Comparison of ENCODE assay signal across 14 cellular contexts in genomic region chr16:58451945-58452401, GRCh38. TPM values are rescaled to one million over a fixed set of nuclear protein-coding genes. Genes with fewer than 3 reads are reported as not detected.
DNase-seq lines count a peak whose midpoint lies in the region; ATAC-seq and TF ChIP-seq lines count a peak whose summit lies in the region.
"Had no signal": no experiment of that assay in that cellular context is flagged by ENCODE, and none has a peak within 500 bp of the region (broad histone marks: within the 10 kb centered on the region; RNA-seq: fewer than 3 reads in every experiment).

No MANE protein-coding gene starts in this region.

- peak overlapping the region in 7 of 10 donors; percentile 42 to 83 (median 71) for H3K27ac ChIP-seq in heart right ventricle
- H3K27ac ChIP-seq in CD8-positive, alpha-beta T cell (ENCODE audit: low read depth, low read length), result no peak overlapping the region
- H3K27ac ChIP-seq: WERI-Rb-1 had no signal

- H3K4me1 Mint-ChIP-seq in CD8-positive, alpha-beta T cell (ENCODE audit: low read depth), result no peaks in the 10 kb centered on the region
- H3K4me1 Mint-ChIP-seq: central memory CD8-positive, alpha-beta T cell had no signal

- no peaks in the 10 kb centered on the region for H3K9me3 Mint-ChIP-seq in CD8-positive, alpha-beta T cell
- H3K9me3 Mint-ChIP-seq: central memory CD8-positive, alpha-beta T cell; mesothelial cell of epicardium had no signal

- intact Hi-C loops in heart right ventricle (cut with DNase I) (loop anchor here in 1 of 10 donors (2.0 kb wide), 1 partner anchor 33 kb away; no protein-coding TSS in a partner anchor), cardiac septum (cut with DNase I) (no loop called here)
- intact Hi-C loops in CD8-positive, alpha-beta T cell (cut with DNase I, micrococcal nuclease), result no loop called here

- ATAC-seq in heart right ventricle (peak in 2 of 8 donors; percentile 35 to 62), SK-N-SH treated with all-trans-retinoic acid at 6 μM for 48 hours (peak; percentile 90), HG03378 (IDR thresholded peaks at IDR 0.05; ENCODE audit: unreplicated experiment) (no peak)
- ATAC-seq in CD8-positive, alpha-beta T cell, result no peak

- H3K4me3 ChIP-seq in heart right ventricle (no peak overlapping the region), foreskin fibroblast (ENCODE audit: low read depth in 1 of 2, low read length in 2 of 2) (no peak overlapping the region)
- no peak overlapping the region for H3K4me3 ChIP-seq in CD8-positive, alpha-beta T cell (ENCODE audit: low read depth, low read length)
- H3K4me3 ChIP-seq: HAP-1 had no signal

- no peak overlapping the region for H3K27ac Mint-ChIP-seq in CD8-positive, alpha-beta T cell
- H3K27ac Mint-ChIP-seq: mesothelial cell of epicardium had no signal

- peaks cover 0 to 26% (median 4%) of the 10 kb centered on the region in 9 donors for H3K4me1 ChIP-seq in heart right ventricle
- no peaks in the 10 kb centered on the region for H3K4me1 ChIP-seq in CD8-positive, alpha-beta T cell (ENCODE audit: insufficient read depth, low read length)
- H3K4me1 ChIP-seq: HAP-1 had no signal

- H3K27me3 ChIP-seq in heart right ventricle, result no peaks in the 10 kb centered on the region
- H3K27me3 ChIP-seq in CD8-positive, alpha-beta T cell (ENCODE audit: insufficient read depth, low read length), result no peaks in the 10 kb centered on the region

- TF ChIP-seq CTCF in heart right ventricle (IDR thresholded peaks at IDR 0.05) (no peak), foreskin fibroblast (IDR thresholded peaks at IDR 0.05; ENCODE audit: low read depth, low read length) (no peak)
- TF ChIP-seq CTCF in CD8-positive, alpha-beta T cell (IDR thresholded peaks at IDR 0.05), result no peak

- CTCF ChIA-PET in CD8-positive, alpha-beta T cell (lab: Charles Lee), result no interaction called here

- no peaks in the 10 kb centered on the region for H3K36me3 Mint-ChIP-seq in CD8-positive, alpha-beta T cell
- H3K36me3 Mint-ChIP-seq: mesothelial cell of epicardium had no signal

- 90 to 94% methylated on average over 1 of the region's 1 CpG for WGBS in heart right ventricle, 2 donors

- H3K27me3 Mint-ChIP-seq in CD8-positive, alpha-beta T cell (ENCODE audit: low read depth), result peaks cover 15% of the 10 kb centered on the region

- no peaks in the 10 kb centered on the region for H3K9me3 ChIP-seq in heart right ventricle
- H3K9me3 ChIP-seq in CD8-positive, alpha-beta T cell (ENCODE audit: low read length), result no peaks in the 10 kb centered on the region
- H3K9me3 ChIP-seq: HAP-1 had no signal

- DNase-seq in heart right ventricle (no peak), cardiac septum (ENCODE audit: low spot score) (no peak), foreskin fibroblast (peak; percentile 14 to 51), NCI-H146 treated with DMSO at 0.1 percent for 48 hours (lab: John Stamatoyannopoulos, UW; ENCODE audit: unreplicated experiment) (no peak), NCI-H146 (lab: John Stamatoyannopoulos, UW) (no peak)
- DNase-seq in CD8-positive, alpha-beta T cell, result no peak
- DNase-seq: activated T-cell treated with anti-CD3 and anti-CD28 coated beads, Interleukin-2, amount 50 U/mL, for 48 hours; NCI-H1417; WERI-Rb-1 had no signal

- H3K4me3 Mint-ChIP-seq in CD8-positive, alpha-beta T cell, result no peak overlapping the region
- H3K4me3 Mint-ChIP-seq: central memory CD8-positive, alpha-beta T cell; mesothelial cell of epicardium had no signal

- POLR2A ChIA-PET in CD8-positive, alpha-beta T cell (lab: Charles Lee), result no interaction called here

- H3K36me3 ChIP-seq in heart right ventricle, result no peaks in the 10 kb centered on the region
- H3K36me3 ChIP-seq in CD8-positive, alpha-beta T cell (ENCODE audit: insufficient read depth, low read length), result no peaks in the 10 kb centered on the region
- H3K36me3 ChIP-seq: HAP-1, WERI-Rb-1 had no signal

TF ChIP-seq in SK-N-SH treated with all-trans-retinoic acid at 6 μM for 48 hours, 23 proteins besides CTCF, POLR2A, EP300 and RAD21 (continues in another document):
- no peak for TF ChIP-seq ZFP3 (CRISPR knock-in tag; IDR thresholded peaks at IDR 0.05)
- no peak for TF ChIP-seq GLIS3 (CRISPR knock-in tag; IDR thresholded peaks at IDR 0.05)
- no peak for TF ChIP-seq TSHZ2 (CRISPR knock-in tag; IDR thresholded peaks at IDR 0.05)
- TF ChIP-seq CSRNP3 (CRISPR knock-in tag; IDR thresholded peaks at IDR 0.05), result no peak
- TF ChIP-seq PATZ1 (CRISPR knock-in tag; IDR thresholded peaks at IDR 0.05; ENCODE audit: borderline replicate concordance), result no peak
- TF ChIP-seq ZC3H10 (CRISPR knock-in tag; IDR thresholded peaks at IDR 0.05), result 0 out of 2 replicates have a peak, but pooled peaks have one; percentile 36
- TF ChIP-seq ISL1 (CRISPR knock-in tag; IDR thresholded peaks at IDR 0.05), result peak; percentile 78
- peak; percentile 95 for TF ChIP-seq ZNF70 (CRISPR knock-in tag; IDR thresholded peaks at IDR 0.05)
- TF ChIP-seq CSDC2 (CRISPR knock-in tag; IDR thresholded peaks at IDR 0.05), result no peak
- TF ChIP-seq ZFP30 (CRISPR knock-in tag; IDR thresholded peaks at IDR 0.05), result no peak
- no peak for TF ChIP-seq CREB5 (CRISPR knock-in tag; IDR thresholded peaks at IDR 0.05; ENCODE audit: low read depth)
- no peak for TF ChIP-seq ARNTL (CRISPR knock-in tag; IDR thresholded peaks at IDR 0.05; ENCODE audit: borderline replicate concordance, low read depth)
- TF ChIP-seq TOX (CRISPR knock-in tag; IDR thresholded peaks at IDR 0.05; ENCODE audit: borderline replicate concordance), result peak; percentile 46; the same call in 1 of the 2 replicates

RNA-seq across cellular contexts. Expression of gene NDRG4, which starts 48.0 kb away (rescaled TPM):
- total RNA-seq in heart right ventricle (100 to 1,000 TPM; 336 to 821 (median 630) TPM), cardiac septum (607 TPM)
- 100 to 1,000 TPM; 286 to 507 TPM for polyA plus RNA-seq in heart right ventricle
- total RNA-seq in CD8-positive, alpha-beta T cell, result not detected

RNA-seq across cellular contexts. Expression of gene GINS3, which starts 59.7 kb away (rescaled TPM):
- total RNA-seq in heart right ventricle, result 1 to 10 TPM; 4.0 to 8.8 (median 5.5) TPM
- polyA plus RNA-seq in heart right ventricle, result 10 to 100 TPM in 1 of 2 donors, 1 to 10 TPM in 1; 6.9 to 13.5 TPM
- total RNA-seq in cardiac septum, result 4.7 TPM
- 1 to 10 TPM in 1 of 2 experiments, under 1 TPM in 1; 0.54 to 1.1 TPM for total RNA-seq in CD8-positive, alpha-beta T cell

Comparison
In these comparisons a context has a peak if more than half of its experiments do, and no peak if none do; other contexts are left out.
1. DNase-seq: peak in foreskin fibroblast (2 of 2); none in heart right ventricle (0 of 2), cardiac septum (single experiment), NCI-H146 treated with DMSO at 0.1 percent for 48 hours (single experiment), NCI-H146 (single experiment) and CD8-positive, alpha-beta T cell (0 of 7).
2. RNA of gene NDRG4, which starts 48.0 kb away (total RNA-seq): 336 to 821 TPM in heart right ventricle and 607 TPM in cardiac septum (single experiment); not detected in CD8-positive, alpha-beta T cell; every median in the first group is over 100 times any median in the second.